In genomic region chr14:76844223-76844622, GRCh38 we compare ENCODE assay signal across 9 cellular contexts. TPM values are rescaled to one million over a fixed set of nuclear protein-coding genes. Genes with fewer than 3 reads are reported as not detected.
DNase-seq lines count a peak whose midpoint lies in the region; ATAC-seq and FAIRE-seq lines count a peak whose summit lies in the region.
"Had no signal": no experiment of that assay in that cellular context is flagged by ENCODE, and none has a peak within 500 bp of the region (broad histone marks: within the 10 kb centered on the region; RNA-seq: fewer than 3 reads in every experiment).

No MANE protein-coding gene starts in this region.

- ATAC-seq in esophagus mucosa (peak; percentile 95), GM19395 (IDR thresholded peaks at IDR 0.05; ENCODE audit: unreplicated experiment) (no peak)

- DNase-seq in SIG-M5 treated with dmso at 0.1 percent for 504 hours (lab: John Stamatoyannopoulos, UW; ENCODE audit: unreplicated experiment) (peak; percentile 7), SIG-M5 (lab: John Stamatoyannopoulos, UW) (no peak), pulmonary artery endothelial cell (ENCODE audit: low read depth, low spot score) (peak; percentile 87), DMS53 (lab: John Stamatoyannopoulos, UW) (no peak), frontal cortex (ENCODE audit: low spot score in 2 of 2) (no peak)
- peak; percentile 6 to 14 for DNase-seq in activated CD8-positive, alpha-beta memory T cell treated with anti-CD3 and anti-CD28 coated beads for 1 hour (ENCODE audit: extremely low read depth in 1 of 2, low read depth in 1 of 2)

- FAIRE-seq in frontal cortex (lab: Jason Lieb, UNC) = no peak

RNA-seq across cellular contexts. Expression of gene LRRC74A, which starts 18.0 kb away (rescaled TPM):
- total RNA-seq in esophagus mucosa = not detected
- not detected in 2 replicates for total RNA-seq in pulmonary artery endothelial cell
- not detected for total RNA-seq in frontal cortex
- total RNA-seq: activated CD8-positive, alpha-beta memory T cell treated with anti-CD3 and anti-CD28 coated beads for 36 hours had no signal

RNA-seq across cellular contexts. Expression of gene ANGEL1, which starts 31.5 kb away (rescaled TPM):
- 9.3 TPM for total RNA-seq in esophagus mucosa
- total RNA-seq in pulmonary artery endothelial cell = 8.8 and 8.9 TPM in 2 replicates
- 6.5 TPM for total RNA-seq in frontal cortex

Comparison
In these comparisons a context has a peak if more than half of its experiments do, and no peak if none do; other contexts are left out.
1. DNase-seq: peak in SIG-M5 treated with dmso at 0.1 percent for 504 hours (single experiment), activated CD8-positive, alpha-beta memory T cell treated with anti-CD3 and anti-CD28 coated beads for 1 hour (2 of 2) and pulmonary artery endothelial cell (single experiment); none in SIG-M5 (single experiment), DMS53 (single experiment) and frontal cortex (0 of 2).